19 cellular contexts compared by ENCODE assay signal in the genomic region with DNA sequence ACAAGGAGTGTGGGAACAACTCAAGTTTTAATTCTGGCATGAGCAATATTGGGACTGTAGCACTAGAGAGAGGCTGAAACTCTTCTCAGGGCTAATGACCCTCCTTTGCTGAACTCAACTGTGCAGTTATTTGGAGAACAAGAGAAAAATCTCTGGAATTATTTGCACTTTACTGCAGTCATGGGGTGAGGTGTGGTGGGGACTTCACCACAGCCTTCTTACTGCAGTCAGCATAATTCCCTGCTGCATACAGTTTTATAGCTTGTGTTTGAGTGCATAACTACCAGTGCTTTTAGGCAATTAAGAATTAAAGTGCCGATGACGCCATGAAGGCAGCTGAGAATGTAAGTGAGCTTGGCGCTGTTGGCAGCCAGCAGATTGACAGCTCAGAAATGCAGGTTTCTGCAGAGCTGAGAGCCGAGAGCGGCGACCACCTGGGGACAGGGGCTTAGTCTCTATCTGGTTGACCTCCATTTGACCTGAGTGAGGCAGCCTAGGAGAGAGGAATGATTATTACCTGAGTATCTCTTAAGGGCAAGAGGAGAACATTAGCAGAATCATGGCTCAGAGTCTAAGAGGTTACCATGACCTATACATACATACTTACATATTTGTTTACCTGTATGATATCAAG.
DNase-seq lines count a peak whose midpoint lies in the region; ATAC-seq, FAIRE-seq and TF ChIP-seq lines count a peak whose summit lies in the region.
"Had no signal": no experiment of that assay in that cellular context is flagged by ENCODE, and none has a peak within 500 bp of the region (broad histone marks: within the 10 kb centered on the region; RNA-seq: fewer than 3 reads in every experiment).

No MANE protein-coding gene starts in this region.

- H3K36me3 ChIP-seq in HEK293 (ENCODE audit: control insufficient read depth in 2 of 2, insufficient read depth in 1 of 2, low read length in 2 of 2), result no peaks in the 10 kb centered on the region
- H3K36me3 ChIP-seq in lower lobe of right lung, result no peaks in the 10 kb centered on the region

- no peaks in the 10 kb centered on the region for H3K27me3 ChIP-seq in lower lobe of right lung (ENCODE audit: low read depth)

- POLR2A ChIA-PET in HEK293 (lab: Yijun Ruan, JAX), result no interaction called here

- DNase-seq in NCI-H187 treated with DMSO at 0.1 percent for 48 hours (lab: John Stamatoyannopoulos, UW) (peak; percentile 13), NCI-H69 (lab: John Stamatoyannopoulos, UW) (peak; percentile 36), lower lobe of right lung (no peak), HTR-8/SVneo (ENCODE audit: insufficient read length, low spot score) (no peak)
- DNase-seq: GOT3, HFFc6, KBM-7, NCI-H1048, NCI-H2171, NCI-H526, T-cell, T1000 had no signal

- no peaks in the 10 kb centered on the region for H3K4me1 ChIP-seq in HEK293 (ENCODE audit: control insufficient read depth, insufficient read depth, low read length)
- no peaks in the 10 kb centered on the region for H3K4me1 ChIP-seq in lower lobe of right lung

- TF ChIP-seq CTCF in HEK293 (tag by site-specific recombination; IDR thresholded peaks at IDR 0.05), result no peak
- TF ChIP-seq CTCF in lower lobe of right lung (IDR thresholded peaks at IDR 0.05), result no peak

- FAIRE-seq in HTR-8/SVneo (lab: Jason Lieb, UNC), result no peak

- ATAC-seq in lower lobe of right lung (peak; percentile 76 to 87), HG02798 (IDR thresholded peaks at IDR 0.05; ENCODE audit: poor library complexity, unreplicated experiment) (no peak), GM21737 (IDR thresholded peaks at IDR 0.05; ENCODE audit: unreplicated experiment) (no peak), GM18868 (IDR thresholded peaks at IDR 0.05; ENCODE audit: unreplicated experiment) (no peak)
- ATAC-seq: Panc1, Right ventricle myocardium inferior, T-cell had no signal

- intact Hi-C loops in lower lobe of right lung (cut with DNase I), result no loop called here

- CTCF ChIA-PET in HEK293 (lab: Yijun Ruan, JAX), result interaction anchor here (0.6 to 1.1 kb wide), 3 partner anchors 15 to 1033 kb away, joined by 3 to 5 read pairs (median 3); no protein-coding TSS in a partner anchor

- no peak overlapping the region for H3K27ac ChIP-seq in HEK293 (ENCODE audit: extremely low read depth, low read depth, low read length)
- H3K27ac ChIP-seq in lower lobe of right lung, result no peak overlapping the region
- H3K27ac ChIP-seq: SK-N-MC had no signal

- H3K9me3 ChIP-seq in HEK293 (ENCODE audit: control insufficient read depth, insufficient read depth, low read depth, low read length) (no peaks in the 10 kb centered on the region), lower lobe of right lung (no peaks in the 10 kb centered on the region)

- H3K4me3 ChIP-seq in HEK293 (ENCODE audit: low read depth, low read length) (no peak overlapping the region), lower lobe of right lung (no peak overlapping the region)
- H3K4me3 ChIP-seq: SK-N-MC had no signal

TF ChIP-seq in HEK293, 187 proteins besides CTCF, POLR2A, EP300 and RAD21:
- TF ChIP-seq, protein P1, sequence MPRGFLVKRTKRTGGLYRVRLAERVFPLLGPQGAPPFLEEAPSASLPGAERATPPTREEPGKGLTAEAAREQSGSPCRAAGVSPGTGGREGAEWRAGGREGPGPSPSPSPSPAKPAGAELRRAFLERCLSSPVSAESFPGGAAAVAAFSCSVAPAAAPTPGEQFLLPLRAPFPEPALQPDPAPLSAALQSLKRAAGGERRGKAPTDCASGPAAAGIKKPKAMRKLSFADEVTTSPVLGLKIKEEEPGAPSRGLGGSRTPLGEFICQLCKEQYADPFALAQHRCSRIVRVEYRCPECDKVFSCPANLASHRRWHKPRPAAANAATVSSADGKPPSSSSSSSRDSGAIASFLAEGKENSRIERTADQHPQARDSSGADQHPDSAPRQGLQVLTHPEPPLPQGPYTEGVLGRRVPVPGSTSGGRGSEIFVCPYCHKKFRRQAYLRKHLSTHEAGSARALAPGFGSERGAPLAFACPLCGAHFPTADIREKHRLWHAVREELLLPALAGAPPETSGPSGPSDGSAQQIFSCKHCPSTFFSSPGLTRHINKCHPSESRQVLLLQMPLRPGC (tag by site-specific recombination; IDR thresholded peaks at IDR 0.05), result no peak
- peak; percentile 45; the same call in 1 of the 2 replicates for TF ChIP-seq TRIM28 (IDR thresholded peaks at IDR 0.05; ENCODE audit: borderline replicate concordance, low read length)
- TF ChIP-seq ZNF701 (tag by site-specific recombination; IDR thresholded peaks at IDR 0.05), result no peak
- no peak for TF ChIP-seq ZNF626 (tag by site-specific recombination; IDR thresholded peaks at IDR 0.05)
- no peak for TF ChIP-seq ZNF549 (tag by site-specific recombination; IDR thresholded peaks at IDR 0.05)
TF ChIP-seq in HEK293: peak in this region for 1.

Comparison
In these comparisons a context has a peak if more than half of its experiments do, and no peak if none do; other contexts are left out.
1. DNase-seq: peak in NCI-H187 treated with DMSO at 0.1 percent for 48 hours (single experiment) and NCI-H69 (single experiment); none in lower lobe of right lung (single experiment) and HTR-8/SVneo (single experiment).
2. ATAC-seq: peak in lower lobe of right lung (2 of 2); none in HG02798 (single experiment), GM21737 (single experiment) and GM18868 (single experiment).